ENCODE assay signal across 5 cellular contexts in the genomic region with DNA sequence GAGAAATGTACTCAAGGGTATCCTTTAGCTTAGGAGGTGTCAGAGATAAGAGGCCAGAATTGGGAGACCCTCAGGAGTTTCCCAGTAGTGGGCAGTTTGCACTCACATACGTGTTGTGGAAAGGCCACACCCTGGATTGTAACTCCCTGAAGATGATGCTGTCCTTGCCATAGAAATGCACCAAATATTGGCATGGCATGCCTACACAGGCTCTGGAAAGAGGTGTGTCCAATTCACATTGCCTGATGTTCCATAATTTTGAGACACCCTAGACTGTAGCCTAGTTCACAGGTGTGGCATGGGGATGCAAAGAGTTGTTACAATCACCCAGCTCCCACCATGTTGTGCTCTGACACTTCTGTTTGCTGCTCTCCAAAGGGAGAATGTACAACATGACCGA.
"Had no signal": no experiment of that assay in that cellular context is flagged by ENCODE, and none has a peak within 500 bp of the region (broad histone marks: within the 10 kb centered on the region; RNA-seq: fewer than 3 reads in every experiment).

No MANE protein-coding gene starts in this region.

- FAIRE-seq: H1, H54, HepG2 had no signal

- DNase-seq: H9, HCEC 1CT had no signal
